26 cellular contexts compared by ENCODE assay signal in the genomic region with DNA sequence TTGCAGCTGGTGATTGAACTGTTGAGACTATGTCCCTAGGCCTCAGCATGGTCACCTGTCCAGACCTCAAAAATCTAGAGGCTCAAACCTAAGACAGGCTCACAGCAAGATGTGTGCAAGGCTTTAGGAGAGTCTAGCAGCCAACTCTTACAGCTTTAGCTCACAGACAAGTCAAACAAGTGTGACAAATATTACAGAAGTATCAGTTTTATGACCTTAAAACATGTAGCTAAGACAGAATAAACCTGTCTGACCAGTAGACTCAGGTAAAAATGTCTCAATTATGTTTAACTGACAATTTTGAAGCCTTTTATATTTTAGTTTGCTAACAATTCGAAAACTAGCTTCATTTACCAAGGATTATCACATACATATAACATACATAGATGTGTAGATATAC.
"Had no signal": no experiment of that assay in that cellular context is flagged by ENCODE, and none has a peak within 500 bp of the region (broad histone marks: within the 10 kb centered on the region; RNA-seq: fewer than 3 reads in every experiment).

No MANE protein-coding gene starts in this region.

- H3K27ac ChIP-seq: stomach, suprapubic skin, testis, thoracic aorta, thyroid gland, tibial artery, tibial nerve, transverse colon, upper lobe of left lung, upper lobe of right lung, uterus, vagina had no signal

- H3K36me3 ChIP-seq: stomach, suprapubic skin, thoracic aorta, thyroid gland, tibial artery, tibial nerve, transverse colon, upper lobe of left lung, upper lobe of right lung, uterus, vagina had no signal

- FAIRE-seq: urothelium cell line had no signal

- H3K4me1 ChIP-seq: stomach, suprapubic skin, testis, thyroid gland, tibial artery, tibial nerve, transverse colon, upper lobe of left lung, upper lobe of right lung, uterus, vagina had no signal

- H3K27me3 ChIP-seq: testis, thyroid gland, tibial artery, upper lobe of left lung, upper lobe of right lung, uterus, vagina had no signal

- ATAC-seq: stimulated activated effector memory CD8-positive, alpha-beta T cell treated with anti-CD3 and anti-CD28 coated beads, Interleukin-12 subunit alpha, Interleukin-12 subunit beta, amount 100 ng/mL, for 72 hours; stimulated activated memory B cell treated with anti-CD40 and anti-IgM and Interleukin-4, amounts not matched to agents 10 μg/mL and 1 μg/mL and 100 μg/mL, for 72 hours; stimulated activated naive B cell treated with anti-CD40 and anti-IgM and Interleukin-4, amounts not matched to agents 10 μg/mL and 1 μg/mL and 100 μg/mL, for 72 hours; stimulated activated naive CD8-positive, alpha-beta T cell treated with anti-CD3 and anti-CD28 coated beads, Interleukin-15, amount 100 ng/mL, for 72 hours; stimulated activated naive CD8-positive, alpha-beta T cell treated with anti-CD3 and anti-CD28 coated beads, Interleukin-15, Interleukin-2, amounts not matched to agents 100 U/mL and 50 U/mL, for 24 hours; upper lobe of right lung had no signal

- DNase-seq: stimulated activated CD4-positive, alpha-beta T cell treated with anti-CD3 and anti-CD28 coated beads, Interleukin-2, amount 100 ng/mL, for 48 hours; stimulated activated CD4-positive, alpha-beta T cell treated with anti-CD3 and anti-CD28 coated beads, Interleukin-4, amount 100 ng/mL, for 1 hour; stimulated activated CD4-positive, alpha-beta T cell treated with anti-CD3 and anti-CD28 coated beads, Interleukin-4, amount 100 ng/mL, for 24 hours; stimulated activated CD4-positive, alpha-beta T cell treated with anti-CD3 and anti-CD28 coated beads, Interleukin-4, amount 100 ng/mL, for 4 hours; stimulated activated CD8-positive, alpha-beta memory T cell treated with anti-CD3 and anti-CD28 coated beads, Interleukin-4, amount 100 ng/mL, for 48 hours; stimulated activated naive B cell treated with anti-CD40 and anti-IgM and Interleukin-4, amounts not matched to agents 10 μg/mL and 1 μg/mL and 100 μg/mL, for 72 hours; stimulated activated naive CD4-positive, alpha-beta T cell; stimulated activated naive CD4-positive, alpha-beta T cell treated with Interleukin-2 at 50 U/mL for 16 hours; stimulated activated naive CD8-positive, alpha-beta T cell treated with anti-CD3 and anti-CD28 coated beads, Interleukin-15, amount 100 ng/mL, for 72 hours; stimulated activated naive CD8-positive, alpha-beta T cell treated with anti-CD3 and anti-CD28 coated beads, Interleukin-15, Interleukin-2, amounts not matched to agents 100 U/mL and 50 U/mL, for 24 hours; stomach; substantia nigra; testis; thyroid gland; tibial artery; transverse colon; upper lobe of left lung; upper lobe of right lung; uterus had no signal

- H3K9me3 ChIP-seq: suprapubic skin, testis, thoracic aorta, thyroid gland, upper lobe of right lung, uterus, vagina had no signal

- H3K4me3 ChIP-seq: stomach, suprapubic skin, testis, thoracic aorta, thyroid gland, tibial artery, tibial nerve, transverse colon, upper lobe of left lung, upper lobe of right lung, uterus, vagina had no signal
